In the genomic region with DNA sequence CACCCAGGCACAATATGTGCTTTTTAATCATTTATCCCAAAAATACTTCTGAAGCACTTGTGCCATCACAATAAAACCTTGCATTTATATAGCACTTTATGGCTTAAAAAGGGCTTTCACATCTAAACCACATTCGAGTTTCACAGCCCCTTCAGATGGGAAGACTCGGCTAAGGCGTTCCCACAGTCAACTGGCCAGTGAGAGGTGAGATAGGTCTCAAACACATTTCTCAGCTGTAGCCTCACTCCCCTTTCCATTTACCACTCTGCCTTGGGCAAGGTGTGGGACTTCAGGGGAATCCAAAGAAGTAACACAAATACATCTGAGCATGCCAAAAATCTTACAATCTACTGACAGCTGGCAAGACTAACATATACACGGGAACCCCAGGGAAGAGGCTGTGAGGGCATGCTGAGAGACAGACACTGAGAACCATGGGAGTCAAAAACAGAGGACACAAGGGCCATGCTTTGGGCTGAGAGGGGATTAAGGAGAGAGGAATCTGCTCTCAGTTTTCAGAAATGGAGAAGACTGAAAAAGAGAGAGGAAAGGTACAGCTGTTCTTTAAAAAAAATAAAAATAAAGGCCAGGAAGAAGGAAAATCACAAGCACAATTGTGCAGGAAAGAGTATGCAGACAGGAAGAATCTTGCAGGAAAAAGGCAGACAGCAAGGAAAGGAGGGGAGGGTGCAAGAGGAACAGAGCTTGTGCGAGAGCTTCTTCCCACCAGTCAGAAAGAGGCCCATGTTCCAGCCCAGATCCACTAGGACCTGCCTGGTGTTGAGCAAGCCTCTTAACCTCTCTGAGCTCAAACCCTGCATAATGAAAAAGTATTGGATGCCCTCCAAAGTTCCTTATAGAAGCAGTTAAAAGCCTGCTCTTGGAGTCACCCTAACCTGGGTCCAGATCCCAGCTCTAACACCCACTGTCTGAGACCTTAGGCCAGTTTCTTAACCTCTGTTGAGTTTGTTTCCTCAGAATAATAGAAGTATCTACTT, we compare ENCODE assay signal across 15 cellular contexts.
DNase-seq lines count a peak whose midpoint lies in the region; ATAC-seq and TF ChIP-seq lines count a peak whose summit lies in the region.
"Had no signal": no experiment of that assay in that cellular context is flagged by ENCODE, and none has a peak within 500 bp of the region (broad histone marks: within the 10 kb centered on the region; RNA-seq: fewer than 3 reads in every experiment).

No MANE protein-coding gene starts in this region.

- peak overlapping the region; percentile 32 for H3K4me3 Mint-ChIP-seq in activated T-helper 17 cell treated with anti-CD3 and anti-CD28 coated beads, Interleukin-2, amount 50 U/mL, for 72 hours
- H3K4me3 Mint-ChIP-seq: activated naive CD4-positive, alpha-beta T cell treated with anti-CD3 and anti-CD28 coated beads for 36 hours had no signal

- H3K4me1 Mint-ChIP-seq in activated T-helper 17 cell treated with anti-CD3 and anti-CD28 coated beads, Interleukin-2, amount 50 U/mL, for 72 hours, result peaks cover 76% of the 10 kb centered on the region

- H3K27ac Mint-ChIP-seq in activated T-helper 17 cell treated with anti-CD3 and anti-CD28 coated beads, Interleukin-2, amount 50 U/mL, for 72 hours, result peak overlapping the region; percentile 42
- H3K27ac Mint-ChIP-seq: activated naive CD4-positive, alpha-beta T cell treated with anti-CD3 and anti-CD28 coated beads for 36 hours had no signal

- TF ChIP-seq CTCF in left lung (IDR thresholded peaks at IDR 0.05), result no peak
- TF ChIP-seq CTCF in suprapubic skin (IDR thresholded peaks at IDR 0.05), result no peak

- H3K4me1 ChIP-seq in right cardiac atrium (ENCODE audit: control insufficient read depth, insufficient read depth, low read length) (peaks cover 25% of the 10 kb centered on the region), left lung (peaks cover 39 to 98% of the 10 kb centered on the region in 2 donors), suprapubic skin (peaks cover 75% of the 10 kb centered on the region)

- no peaks in the 10 kb centered on the region for H3K27me3 ChIP-seq in right cardiac atrium (ENCODE audit: control insufficient read depth, insufficient read depth)
- no peaks in the 10 kb centered on the region for H3K27me3 ChIP-seq in left lung
- H3K27me3 ChIP-seq in suprapubic skin, result no peaks in the 10 kb centered on the region
- H3K27me3 ChIP-seq: BE2C, hepatocyte had no signal

- no peak for TF ChIP-seq EP300 in suprapubic skin (IDR thresholded peaks at IDR 0.05)

- no peaks in the 10 kb centered on the region for H3K27me3 Mint-ChIP-seq in activated T-helper 17 cell treated with anti-CD3 and anti-CD28 coated beads, Interleukin-2, amount 50 U/mL, for 72 hours

- H3K36me3 ChIP-seq in left lung (no peaks in the 10 kb centered on the region), suprapubic skin (no peaks in the 10 kb centered on the region)
- H3K36me3 ChIP-seq: BE2C had no signal

- H3K36me3 Mint-ChIP-seq in activated T-helper 17 cell treated with anti-CD3 and anti-CD28 coated beads, Interleukin-2, amount 50 U/mL, for 72 hours (ENCODE audit: low read depth), result no peaks in the 10 kb centered on the region

- H3K27ac ChIP-seq in right cardiac atrium (ENCODE audit: low read length) (peak overlapping the region; percentile 40), left lung (peak overlapping the region; percentile 16 to 26), suprapubic skin (no peak overlapping the region)
- H3K27ac ChIP-seq: hepatocyte had no signal

- DNase-seq in right cardiac atrium (no peak), Right ventricle myocardium inferior (ENCODE audit: missing footprints) (no peak), left lung (peak in 1 of 2 donors; percentile 45), suprapubic skin (ENCODE audit: low spot score in 2 of 2) (no peak), nucleus accumbens (lab: John Stamatoyannopoulos, UW) (no peak), SW 1271 (lab: John Stamatoyannopoulos, UW) (no peak), cerebellum (ENCODE audit: low spot score) (no peak)
- DNase-seq: activated CD4-positive, alpha-beta T cell treated with anti-CD3 and anti-CD28 coated beads for 48 hours; activated naive CD4-positive, alpha-beta T cell treated with anti-CD3 and anti-CD28 coated beads for 36 hours; BE2C; GF-D8; NCI-H1694; trophoblast cell had no signal

- 60% methylated on average over 5 of the region's 5 CpGs for whole genome bisulfite sequencing in right cardiac atrium
- WGBS in suprapubic skin, result 59% methylated on average over 5 of the region's 5 CpGs

- ATAC-seq in right cardiac atrium (peak; percentile 15 to 44), Right ventricle myocardium inferior (no peak), left lung (peak; percentile 40)
- ATAC-seq in activated T-helper 17 cell treated with anti-CD3 and anti-CD28 coated beads, Interleukin-2, amount 50 U/mL, for 72 hours (replicated peaks), result no peak

- H3K9me3 ChIP-seq in right cardiac atrium (ENCODE audit: control insufficient read depth, low read length), result no peaks in the 10 kb centered on the region
- H3K9me3 ChIP-seq in left lung, result no peaks in the 10 kb centered on the region
- no peaks in the 10 kb centered on the region for H3K9me3 ChIP-seq in suprapubic skin
- H3K9me3 ChIP-seq: BE2C had no signal

- no peak for TF ChIP-seq POLR2A in suprapubic skin (IDR thresholded peaks at IDR 0.05)

- intact Hi-C loops in right cardiac atrium (cut with DNase I) (loop anchor here in 1 of 4 donors (10.0 kb wide), 1 partner anchor 72 kb away; the partner anchor contains the start of gene JAK1), Right ventricle myocardium inferior (cut with DNase I) (loop anchor here (5.0 kb wide), 1 partner anchor 74 kb away; the partner anchor contains the start of gene JAK1), left lung (cut with DNase I) (no loop called here)

- H3K4me3 ChIP-seq in right cardiac atrium (ENCODE audit: low read length) (no peak overlapping the region), left lung (no peak overlapping the region), suprapubic skin (no peak overlapping the region)
- H3K4me3 ChIP-seq: hepatocyte had no signal

- no peaks in the 10 kb centered on the region for H3K9me3 Mint-ChIP-seq in activated T-helper 17 cell treated with anti-CD3 and anti-CD28 coated beads, Interleukin-2, amount 50 U/mL, for 72 hours
- H3K9me3 Mint-ChIP-seq: activated naive CD4-positive, alpha-beta T cell treated with anti-CD3 and anti-CD28 coated beads for 36 hours had no signal

Comparison
In these comparisons a context has a peak if more than half of its experiments do, and no peak if none do; other contexts are left out.
1. ATAC-seq: peak in right cardiac atrium (2 of 2) and left lung (single experiment); none in Right ventricle myocardium inferior (single experiment) and activated T-helper 17 cell treated with anti-CD3 and anti-CD28 coated beads, Interleukin-2, amount 50 U/mL, for 72 hours (single experiment).